In genomic region chr12:116480210-116480818, GRCh38 we compare ENCODE assay signal across 22 cellular contexts.
"Had no signal": no experiment of that assay in that cellular context is flagged by ENCODE, and none has a peak within 500 bp of the region (broad histone marks: within the 10 kb centered on the region; RNA-seq: fewer than 3 reads in every experiment).

No MANE protein-coding gene starts in this region.

- H3K9me3 ChIP-seq: vagina had no signal

- H3K4me1 Mint-ChIP-seq: natural killer cell had no signal

- H3K27me3 Mint-ChIP-seq: activated T-cell treated with anti-CD3 and anti-CD28 coated beads, Interleukin-2, amount 50 U/mL, for 24 hours had no signal

- H3K36me3 ChIP-seq: esophagus muscularis mucosa, left lung, transverse colon, vagina had no signal

- H3K4me1 ChIP-seq: left lung, vagina had no signal

- DNase-seq: activated B cell treated with CpG ODN at 0.5 μM for 24 hours; activated CD4-positive, alpha-beta T cell treated with anti-CD3 and anti-CD28 coated beads, Interleukin-2, amount 50 U/mL, for 4 hours; activated CD8-positive, alpha-beta memory T cell treated with anti-CD3 and anti-CD28 coated beads, Interleukin-2, amount 10 ng/mL, durations not matched to agents 7 days and 5 days; activated effector memory CD4-positive, alpha-beta T cell treated with Interleukin-2 at 50 U/mL for 16 hours; activated naive CD4-positive, alpha-beta T cell treated with anti-CD3 and anti-CD28 coated beads, Interleukin-2, amount 50 U/mL, for 16 hours; activated T-cell treated with anti-CD3 and anti-CD28 coated beads, Interleukin-2, amount 50 U/mL, for 24 hours; caudate nucleus; islet precursor cell; left lung; natural killer cell; occipital lobe; right cardiac atrium; small intestine; stimulated activated CD4-positive, alpha-beta T cell treated with anti-CD3 and anti-CD28 coated beads, Interleukin-4, amount 100 ng/mL, for 24 hours; stimulated activated naive CD4-positive, alpha-beta T cell treated with Interleukin-2 at 50 U/mL for 16 hours; substantia nigra; transverse colon had no signal

- H3K27ac Mint-ChIP-seq: activated B cell treated with CpG ODN at 0.5 μM for 24 hours; activated CD8-positive, alpha-beta memory T cell treated with anti-CD3 and anti-CD28 coated beads, Interleukin-2, amount 10 ng/mL, durations not matched to agents 7 days and 5 days; activated T-cell treated with anti-CD3 and anti-CD28 coated beads, Interleukin-2, amount 50 U/mL, for 24 hours; memory B cell; natural killer cell; progenitor cell of endocrine pancreas had no signal

- H3K27ac ChIP-seq: esophagus muscularis mucosa, hepatocyte, left lung, transverse colon, vagina had no signal

- H3K4me3 ChIP-seq: esophagus muscularis mucosa, hepatocyte, left lung, transverse colon, vagina had no signal

- H3K4me3 Mint-ChIP-seq: activated B cell treated with CpG ODN at 0.5 μM for 24 hours; activated CD8-positive, alpha-beta memory T cell treated with anti-CD3 and anti-CD28 coated beads, Interleukin-2, amount 10 ng/mL, durations not matched to agents 7 days and 5 days; activated T-cell treated with anti-CD3 and anti-CD28 coated beads, Interleukin-2, amount 50 U/mL, for 24 hours; memory B cell; natural killer cell had no signal

- ATAC-seq: activated CD8-positive, alpha-beta memory T cell treated with anti-CD3 and anti-CD28 coated beads, Interleukin-2, amount 10 ng/mL, durations not matched to agents 7 days and 5 days; left lung; natural killer cell; right cardiac atrium had no signal

- H3K36me3 Mint-ChIP-seq: activated CD8-positive, alpha-beta memory T cell treated with anti-CD3 and anti-CD28 coated beads, Interleukin-2, amount 10 ng/mL, durations not matched to agents 7 days and 5 days had no signal

- H3K27me3 ChIP-seq: hepatocyte, transverse colon, vagina had no signal
